In the genomic region with DNA sequence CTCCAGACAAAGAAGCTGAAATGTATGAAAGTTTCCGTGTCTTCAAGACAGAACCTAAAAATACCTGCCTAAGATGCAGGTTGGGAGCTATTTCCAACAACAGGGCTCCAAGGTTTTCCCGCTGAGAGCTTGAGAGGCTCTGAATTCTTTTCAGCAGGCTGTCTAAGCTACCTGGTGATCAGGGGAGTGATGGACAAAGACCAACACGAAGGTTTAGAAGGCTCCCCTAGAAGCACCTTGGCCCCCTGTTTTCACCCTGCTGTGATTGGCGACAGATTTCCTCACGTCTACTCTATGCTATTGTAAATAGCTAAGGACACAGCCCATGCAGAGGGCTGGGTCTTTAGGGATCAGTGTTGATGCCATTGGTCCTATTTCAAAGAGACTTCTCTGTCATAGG, we compare ENCODE assay signal across 20 cellular contexts.
"Had no signal": no experiment of that assay in that cellular context is flagged by ENCODE, and none has a peak within 500 bp of the region (broad histone marks: within the 10 kb centered on the region; RNA-seq: fewer than 3 reads in every experiment).

No MANE protein-coding gene starts in this region.

- ATAC-seq: esophagus mucosa; gastrocnemius medialis; left colon; left ventricle myocardium superior; naive thymus-derived CD4-positive, alpha-beta T cell; stimulated activated effector memory CD8-positive, alpha-beta T cell treated with anti-CD3 and anti-CD28 coated beads, Interleukin-12 subunit alpha, Interleukin-12 subunit beta, amount 100 ng/mL, for 72 hours; stimulated activated naive CD8-positive, alpha-beta T cell treated with anti-CD3 and anti-CD28 coated beads, Interleukin-15, Interleukin-2, amounts not matched to agents 100 U/mL and 50 U/mL, for 24 hours had no signal

- H3K36me3 ChIP-seq: gastrocnemius medialis, ovary, right lobe of liver, suprapubic skin, thyroid gland, upper lobe of left lung, uterus had no signal

- H3K36me3 Mint-ChIP-seq: stimulated activated effector memory CD8-positive, alpha-beta T cell treated with anti-CD3 and anti-CD28 coated beads, Interleukin-12 subunit alpha, Interleukin-12 subunit beta, amount 100 ng/mL, for 72 hours had no signal

- H3K4me3 Mint-ChIP-seq: naive thymus-derived CD4-positive, alpha-beta T cell; stimulated activated effector memory CD8-positive, alpha-beta T cell treated with anti-CD3 and anti-CD28 coated beads, Interleukin-12 subunit alpha, Interleukin-12 subunit beta, amount 100 ng/mL, for 72 hours had no signal

- H3K4me1 ChIP-seq: gastrocnemius medialis, suprapubic skin, upper lobe of left lung, uterus had no signal

- H3K27ac ChIP-seq: dorsolateral prefrontal cortex, gastrocnemius medialis, ovary, suprapubic skin, thyroid gland, upper lobe of left lung, uterus had no signal

- H3K4me3 ChIP-seq: dorsolateral prefrontal cortex, gastrocnemius medialis, lung, ovary, right lobe of liver, suprapubic skin, thyroid gland, upper lobe of left lung, uterus had no signal

- H3K4me1 Mint-ChIP-seq: naive thymus-derived CD4-positive, alpha-beta T cell; stimulated activated effector memory CD8-positive, alpha-beta T cell treated with anti-CD3 and anti-CD28 coated beads, Interleukin-12 subunit alpha, Interleukin-12 subunit beta, amount 100 ng/mL, for 72 hours had no signal

- H3K9me3 ChIP-seq: gastrocnemius medialis, ovary, right lobe of liver, suprapubic skin, thyroid gland, upper lobe of left lung, uterus had no signal

- H3K27me3 ChIP-seq: ovary, right lobe of liver, suprapubic skin, thyroid gland, upper lobe of left lung, uterus had no signal

- DNase-seq: cortex of kidney; dorsolateral prefrontal cortex; effector CD8-positive, alpha-beta T cell; gastrocnemius medialis; left colon; left ventricle myocardium superior; naive thymus-derived CD4-positive, alpha-beta T cell; nucleus accumbens; ovary; right lobe of liver; stimulated activated CD4-positive, alpha-beta T cell treated with anti-CD3 and anti-CD28 coated beads, Interleukin-4, amount 100 ng/mL, for 1 hour; stimulated activated CD8-positive, alpha-beta memory T cell treated with anti-CD3 and anti-CD28 coated beads, Interleukin-4, amount 100 ng/mL, for 48 hours; stimulated activated naive CD8-positive, alpha-beta T cell treated with anti-CD3 and anti-CD28 coated beads, Interleukin-15, Interleukin-2, amounts not matched to agents 100 U/mL and 50 U/mL, for 24 hours; thyroid gland; upper lobe of left lung; uterus had no signal

- H3K27ac Mint-ChIP-seq: naive thymus-derived CD4-positive, alpha-beta T cell; stimulated activated effector memory CD8-positive, alpha-beta T cell treated with anti-CD3 and anti-CD28 coated beads, Interleukin-12 subunit alpha, Interleukin-12 subunit beta, amount 100 ng/mL, for 72 hours had no signal
